32 cellular contexts compared by ENCODE assay signal in genomic region chr7:155073922-155074321, GRCh38. TPM values are rescaled to one million over a fixed set of nuclear protein-coding genes. Genes with fewer than 3 reads are reported as not detected.
"Had no signal": no experiment of that assay in that cellular context is flagged by ENCODE, and none has a peak within 500 bp of the region (broad histone marks: within the 10 kb centered on the region; RNA-seq: fewer than 3 reads in every experiment).

No MANE protein-coding gene starts in this region.

- H3K9ac ChIP-seq: neural progenitor cell had no signal

- ATAC-seq: left colon; left lung; lower lobe of right lung; natural killer cell; right lobe of liver; stimulated activated naive B cell treated with anti-CD40 and anti-IgM and Interleukin-4, amounts not matched to agents 10 μg/mL and 1 μg/mL and 100 μg/mL, for 72 hours; stimulated activated naive CD8-positive, alpha-beta T cell treated with anti-CD3 and anti-CD28 coated beads, Interleukin-15, Interleukin-2, amounts not matched to agents 100 U/mL and 50 U/mL, for 24 hours had no signal

- H3K36me3 ChIP-seq: left lung, lower lobe of right lung, neural progenitor cell, ovary, right atrium auricular region, right lobe of liver, stomach, thyroid gland, transverse colon, upper lobe of left lung, vagina had no signal

- DNase-seq: kidney; left colon; left lung; lower lobe of right lung; mammary epithelial cell; mesenchymal stem cell; naive B cell; natural killer cell; nephron progenitor cell; ovary; right lobe of liver; stimulated activated CD4-positive, alpha-beta T cell treated with anti-CD3 and anti-CD28 coated beads, Interleukin-1b, Interleukin-23, amount 100 ng/mL, for 48 hours; stimulated activated CD4-positive, alpha-beta T cell treated with anti-CD3 and anti-CD28 coated beads, Interleukin-2, amount 100 ng/mL, for 48 hours; stimulated activated naive B cell treated with anti-CD40 and anti-IgM and Interleukin-4, amounts not matched to agents 10 μg/mL and 1 μg/mL and 100 μg/mL, for 72 hours; stimulated activated naive CD8-positive, alpha-beta T cell treated with anti-CD3 and anti-CD28 coated beads, Interleukin-15, Interleukin-2, amounts not matched to agents 100 U/mL and 50 U/mL, for 24 hours; stomach; testis; thyroid gland; transverse colon; upper lobe of left lung had no signal

- H3K4me3 ChIP-seq: left lung, lower lobe of right lung, neural progenitor cell, ovary, right atrium auricular region, right lobe of liver, smooth muscle cell, stomach, testis, thyroid gland, transverse colon, upper lobe of left lung, vagina had no signal

- H3K4me2 ChIP-seq: neural progenitor cell, smooth muscle cell had no signal

- H3K4me1 Mint-ChIP-seq: mesothelial cell of epicardium, naive B cell, natural killer cell, nephron progenitor cell had no signal

- H3K27me3 ChIP-seq: ovary, right atrium auricular region, testis, thyroid gland, vagina had no signal

- H3K27ac Mint-ChIP-seq: mesothelial cell of epicardium; naive B cell; natural killer cell; nephron progenitor cell; neural progenitor cell; progenitor cell of endocrine pancreas; stimulated activated naive B cell treated with anti-CD40 and anti-IgM and Interleukin-4, amounts not matched to agents 10 μg/mL and 1 μg/mL and 100 μg/mL, for 72 hours had no signal

- H3K4me3 Mint-ChIP-seq: mesothelial cell of epicardium; naive B cell; natural killer cell; nephron progenitor cell; neural progenitor cell; stimulated activated naive B cell treated with anti-CD40 and anti-IgM and Interleukin-4, amounts not matched to agents 10 μg/mL and 1 μg/mL and 100 μg/mL, for 72 hours had no signal

- H3K36me3 Mint-ChIP-seq: mesothelial cell of epicardium; naive B cell; natural killer cell; neural progenitor cell; stimulated activated naive B cell treated with anti-CD40 and anti-IgM and Interleukin-4, amounts not matched to agents 10 μg/mL and 1 μg/mL and 100 μg/mL, for 72 hours had no signal

- H3K4me1 ChIP-seq: left lung, lower lobe of right lung, neural progenitor cell, right atrium auricular region, right lobe of liver, testis, thyroid gland, transverse colon, vagina had no signal

- H3K9me3 Mint-ChIP-seq: mesothelial cell of epicardium, natural killer cell, nephron progenitor cell, neural progenitor cell had no signal

- H3K27ac ChIP-seq: left lung, lower lobe of right lung, neural progenitor cell, ovary, right atrium auricular region, right lobe of liver, stomach, testis, thyroid gland, transverse colon, upper lobe of left lung, vagina had no signal

RNA-seq across cellular contexts. Expression of gene HTR5A, which starts 3.8 kb away (rescaled TPM):
- total RNA-seq: kidney, left colon, left lung, liver, lower lobe of right lung, mammary epithelial cell, mesothelial cell of epicardium, natural killer cell, omental fat pad, ovary, progenitor cell of endocrine pancreas, pulmonary artery endothelial cell, renal cortical epithelial cell, right atrium auricular region, right lobe of liver, skeletal muscle tissue, smooth muscle cell, stomach, transverse colon, upper lobe of left lung, urinary bladder, vagina had no signal
- polyA plus RNA-seq: liver, mammary epithelial cell, ovary, smooth muscle cell, stomach, urinary bladder had no signal
